1 cellular context compared by ENCODE assay signal in genomic region chr3:64639022-64639421, GRCh38.
TF ChIP-seq lines count a peak whose summit lies in the region.

No MANE protein-coding gene starts in this region.

TF ChIP-seq in GM23338, 12 proteins besides CTCF, POLR2A, EP300 and RAD21 (continued from another document):
- no peak for TF ChIP-seq ZNF462 (CRISPR knock-in tag; IDR thresholded peaks at IDR 0.05)
- TF ChIP-seq ZNF331 (CRISPR knock-in tag; IDR thresholded peaks at IDR 0.05; ENCODE audit: low read depth): no peak
- TF ChIP-seq EZH2 (IDR thresholded peaks at IDR 0.05; ENCODE audit: low read depth, unreplicated experiment): no peak
- no peak for TF ChIP-seq REST (IDR thresholded peaks at IDR 0.05; ENCODE audit: unreplicated experiment)
